ENCODE assay signal across 9 cellular contexts in the genomic region with DNA sequence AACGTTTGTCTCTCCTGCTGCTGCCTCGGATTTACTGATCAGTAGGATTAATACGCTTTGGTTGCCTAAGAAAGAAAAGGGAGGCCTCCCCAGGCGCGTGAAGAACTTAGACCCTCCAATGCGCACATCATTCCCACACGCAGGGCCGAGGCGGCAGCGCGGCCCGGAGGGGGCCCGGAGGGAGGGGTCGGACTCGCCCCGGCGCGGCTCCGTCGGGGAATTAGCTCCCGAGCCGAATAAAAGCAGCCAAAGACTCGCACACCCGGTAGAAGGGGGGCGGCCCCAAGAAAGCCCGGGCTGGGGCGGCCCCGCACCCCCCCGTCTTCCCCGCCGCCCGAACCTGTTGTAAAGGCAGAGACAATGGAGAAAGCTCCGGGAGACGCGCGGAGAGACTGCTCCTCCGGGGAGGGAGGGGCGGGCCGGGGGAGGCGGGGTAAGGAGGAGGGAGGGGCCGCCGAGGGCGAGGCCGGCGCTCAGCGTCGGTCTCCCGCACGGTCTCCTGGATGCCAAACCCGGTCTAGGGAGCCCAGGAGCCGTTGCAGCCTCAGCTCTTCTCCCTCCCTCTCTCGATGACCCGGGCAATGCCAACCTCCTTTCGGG. TPM values are rescaled to one million over a fixed set of nuclear protein-coding genes. Genes with fewer than 3 reads are reported as not detected.
DNase-seq lines count a peak whose midpoint lies in the region; ATAC-seq, FAIRE-seq and TF ChIP-seq lines count a peak whose summit lies in the region.
"Had no signal": no experiment of that assay in that cellular context is flagged by ENCODE, and none has a peak within 500 bp of the region (broad histone marks: within the 10 kb centered on the region; RNA-seq: fewer than 3 reads in every experiment).

Gene NELL2, minus strand, starts transcription at position 362 of the 600 bp plus-strand sequence. CDS start 446 bp downstream, outside the sequence.

- H3K4me1 ChIP-seq in mesendoderm (ENCODE audit: control insufficient read depth, low read depth, low read length), result peaks cover 2% of the 10 kb centered on the region

- no peak within 1 kb of the TSS for H4K8ac ChIP-seq in mesendoderm (ENCODE audit: low read depth, low read length)

- CTCF ChIA-PET in activated CD8-positive, alpha-beta T cell treated with anti-CD3 and anti-CD28 coated beads, Interleukin-2, amount 10 ng/mL, durations not matched to agents 7 days and 5 days (lab: Charles Lee), result interaction anchor here (0.7 to 7.8 kb wide), 21 partner anchors 9 to 860 kb away, joined by 3 to 142 read pairs (median 5); no protein-coding TSS in a partner anchor

- ATAC-seq in GM21619 (IDR thresholded peaks at IDR 0.05; ENCODE audit: unreplicated experiment), result peak; percentile 52
- ATAC-seq in activated CD8-positive, alpha-beta T cell treated with anti-CD3 and anti-CD28 coated beads, Interleukin-2, amount 10 ng/mL, durations not matched to agents 7 days and 5 days, result peak; percentile 80

- peak; percentile 65 for DNase-seq in Ammon's horn (ENCODE audit: low spot score)
- DNase-seq in NCI-H2227 (lab: John Stamatoyannopoulos, UW; ENCODE audit: unreplicated experiment), result peak; percentile 84
- peak; percentile 77 for DNase-seq in activated CD8-positive, alpha-beta T cell treated with anti-CD3 and anti-CD28 coated beads, Interleukin-2, amount 10 ng/mL, durations not matched to agents 7 days and 5 days
- DNase-seq in ecto neural progenitor cell (ENCODE audit: low spot score), result peak; percentile 94
- DNase-seq in mesendoderm, result peak; percentile 84
- DNase-seq in stimulated activated CD8-positive, alpha-beta memory T cell treated with anti-CD3 and anti-CD28 coated beads, Interleukin-15, amount 100 ng/mL, for 24 hours (ENCODE audit: low read depth), result peak; percentile 37
- no peak for DNase-seq in H54 (ENCODE audit: insufficient read length, low spot score)

- no peak within 1 kb of the TSS for H3K23ac ChIP-seq in mesendoderm (ENCODE audit: low read length)

- H4K5ac ChIP-seq in mesendoderm (ENCODE audit: low read length), result no peak within 1 kb of the TSS

- peaks cover 14% of the 10 kb centered on the region for H3K9me3 Mint-ChIP-seq in activated CD8-positive, alpha-beta T cell treated with anti-CD3 and anti-CD28 coated beads, Interleukin-2, amount 10 ng/mL, durations not matched to agents 7 days and 5 days (ENCODE audit: insufficient read depth)

- H3K4me3 Mint-ChIP-seq in activated CD8-positive, alpha-beta T cell treated with anti-CD3 and anti-CD28 coated beads, Interleukin-2, amount 10 ng/mL, durations not matched to agents 7 days and 5 days, result peak within 1 kb of the TSS; percentile 100

- no peak for TF ChIP-seq POLR2A in H54 (IDR thresholded peaks at IDR 0.05; ENCODE audit: low read depth, low read length)

- no peak within 1 kb of the TSS for H3K27ac ChIP-seq in mesendoderm (ENCODE audit: low read depth, low read length)

- peak within 1 kb of the TSS; percentile 54 for H3K56ac ChIP-seq in mesendoderm (ENCODE audit: low read length)

- POLR2A ChIA-PET in activated CD8-positive, alpha-beta T cell treated with anti-CD3 and anti-CD28 coated beads, Interleukin-2, amount 10 ng/mL, durations not matched to agents 7 days and 5 days (lab: Charles Lee), result interaction anchor here (0.7 to 5.2 kb wide), 13 partner anchors 12 to 229 kb away, joined by 3 to 42 read pairs (median 5); no protein-coding TSS in a partner anchor

- H2BK120ac ChIP-seq in mesendoderm (ENCODE audit: low read depth, low read length), result no peak within 1 kb of the TSS

- peak within 1 kb of the TSS; percentile 69 for H3K9ac ChIP-seq in mesendoderm (ENCODE audit: low read length)

- H3K36me3 Mint-ChIP-seq in activated CD8-positive, alpha-beta T cell treated with anti-CD3 and anti-CD28 coated beads, Interleukin-2, amount 10 ng/mL, durations not matched to agents 7 days and 5 days (ENCODE audit: low read depth), result peaks cover 10% of the 10 kb centered on the region

- peak within 1 kb of the TSS; percentile 71 for H3K4me3 ChIP-seq in mesendoderm (ENCODE audit: low read length)

- H3K27me3 ChIP-seq in mesendoderm (ENCODE audit: insufficient read depth, low read length, poor library complexity), result no peaks in the 10 kb centered on the region

- peak within 1 kb of the TSS; percentile 99 for H3K4me2 ChIP-seq in mesendoderm (ENCODE audit: low read length)

- H3K36me3 ChIP-seq in mesendoderm (ENCODE audit: control insufficient read depth, insufficient read depth, low read length), result no peaks in the 10 kb centered on the region

- no peak within 1 kb of the TSS for H2BK15ac ChIP-seq in mesendoderm (replicated peaks; ENCODE audit: low read depth)

- H2BK5ac ChIP-seq in mesendoderm (ENCODE audit: low read length), result no peak within 1 kb of the TSS

- peak within 1 kb of the TSS; percentile 86 for H3K27ac Mint-ChIP-seq in activated CD8-positive, alpha-beta T cell treated with anti-CD3 and anti-CD28 coated beads, Interleukin-2, amount 10 ng/mL, durations not matched to agents 7 days and 5 days

- H3K4me1 Mint-ChIP-seq in activated CD8-positive, alpha-beta T cell treated with anti-CD3 and anti-CD28 coated beads, Interleukin-2, amount 10 ng/mL, durations not matched to agents 7 days and 5 days (ENCODE audit: low read depth), result peaks cover 33% of the 10 kb centered on the region

- no peaks in the 10 kb centered on the region for H3K79me1 ChIP-seq in mesendoderm (ENCODE audit: low read length)

- H3K4ac ChIP-seq in mesendoderm (ENCODE audit: low read depth, low read length), result no peak within 1 kb of the TSS

- H3K79me2 ChIP-seq in mesendoderm (ENCODE audit: control insufficient read depth, insufficient read depth, low read length), result no peaks in the 10 kb centered on the region

- no peak within 1 kb of the TSS for H2AK5ac ChIP-seq in mesendoderm (ENCODE audit: low read length)

- WGBS in mesendoderm (ENCODE audit: extremely low coverage, insufficient coverage, low lambda C conversion rate), result no CpG with 5 or more reads among the region's 54 CpGs

- H3K27me3 Mint-ChIP-seq in activated CD8-positive, alpha-beta T cell treated with anti-CD3 and anti-CD28 coated beads, Interleukin-2, amount 10 ng/mL, durations not matched to agents 7 days and 5 days (ENCODE audit: low read depth), result peaks cover 2% of the 10 kb centered on the region

- no peak for FAIRE-seq in H54 (lab: Jason Lieb, UNC)
- FAIRE-seq: GM18507 had no signal

- H3K18ac ChIP-seq in mesendoderm (ENCODE audit: low read length), result peak within 1 kb of the TSS; percentile 91

RNA-seq across cellular contexts. Expression of gene NELL2, which starts in this region (rescaled TPM):
- 10 to 100 TPM; 43.8 to 47.4 TPM for total RNA-seq in activated CD8-positive, alpha-beta T cell treated with anti-CD3 and anti-CD28 coated beads, Interleukin-2, amount 10 ng/mL, durations not matched to agents 7 days and 5 days
- polyA plus RNA-seq in mesendoderm (2013, experiment 1 of 2), result 18.2 TPM
- polyA plus RNA-seq in mesendoderm (2013, experiment 2 of 2), result 18.7 TPM
